In the genomic region with DNA sequence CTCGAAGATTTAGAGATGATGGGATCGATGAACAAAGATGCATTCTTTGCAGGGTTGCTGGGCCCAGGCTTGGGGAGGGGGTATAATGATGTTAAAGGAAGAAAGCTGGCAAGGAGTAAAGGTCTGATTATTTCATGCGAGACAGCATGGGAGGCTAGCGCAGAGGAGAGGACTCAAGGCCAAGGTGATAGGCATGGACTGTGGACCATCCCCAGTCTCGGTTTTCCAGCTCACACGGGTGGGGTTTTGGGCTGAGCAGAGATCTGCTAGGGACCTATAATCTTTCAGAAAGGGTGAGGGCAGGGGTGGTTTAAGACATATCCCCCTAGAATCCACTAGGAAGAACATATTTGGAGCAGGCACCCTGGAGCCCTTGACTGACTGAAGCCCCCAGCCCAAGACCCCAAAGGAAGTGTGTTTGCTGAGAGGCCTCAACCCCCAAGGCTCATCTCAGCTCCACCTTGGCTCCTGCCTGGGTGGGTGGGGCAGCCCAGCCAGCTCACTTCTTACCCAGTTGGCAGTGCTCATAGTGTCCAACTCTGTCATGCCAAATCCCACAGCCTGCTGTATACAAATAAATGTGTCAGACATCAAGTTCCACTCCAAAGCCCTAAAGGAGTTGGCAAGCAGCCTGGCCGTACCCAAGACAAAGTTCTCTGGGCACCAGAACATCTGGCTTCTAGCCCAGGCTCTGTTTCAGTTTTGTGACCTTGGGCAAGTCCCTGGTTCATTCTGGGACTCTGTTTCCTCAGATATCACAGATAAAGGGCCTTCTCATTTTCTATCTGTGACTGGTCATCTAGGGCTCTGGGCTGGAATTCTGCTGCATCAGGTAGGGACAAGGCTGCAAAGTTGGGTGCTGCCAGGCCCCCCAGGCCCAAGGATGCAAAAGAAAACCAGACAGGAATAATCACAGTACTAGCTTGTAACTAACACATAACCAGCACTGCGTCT, we compare ENCODE assay signal across 12 cellular contexts. TPM values are rescaled to one million over a fixed set of nuclear protein-coding genes. Genes with fewer than 3 reads are reported as not detected.
A peak's percentile ranks its signal among the peaks of the same experiment; 100 is the strongest.
DNase-seq lines count a peak whose midpoint lies in the region; ATAC-seq and TF ChIP-seq lines count a peak whose summit lies in the region.
"Had no signal": no experiment of that assay in that cellular context is flagged by ENCODE, and none has a peak within 500 bp of the region (broad histone marks: within the 10 kb centered on the region; RNA-seq: fewer than 3 reads in every experiment).

No MANE protein-coding gene starts in this region.

- peaks cover 50 to 64% of the 10 kb centered on the region in 2 donors for H3K4me1 ChIP-seq in gastrocnemius medialis

- TF ChIP-seq CTCF in VCaP (conservative IDR thresholded peaks at IDR 0.05) (no peak), gastrocnemius medialis (IDR thresholded peaks at IDR 0.05 in 4 of 5, conservative IDR thresholded peaks at IDR 0.05 in 1 of 5) (no peak)

- no peaks in the 10 kb centered on the region for H3K9me3 ChIP-seq in gastrocnemius medialis

- H3K4me3 ChIP-seq in gastrocnemius medialis = no peak overlapping the region

- ATAC-seq in Right ventricle myocardium inferior (peak; percentile 87), gastrocnemius medialis (peak; percentile 73 to 85), GM21576 (IDR thresholded peaks at IDR 0.05; ENCODE audit: unreplicated experiment) (no peak)
- ATAC-seq: T-helper 17 cell had no signal

- TF ChIP-seq POLR2A in gastrocnemius medialis (IDR thresholded peaks at IDR 0.05) = no peak
- no peak for TF ChIP-seq POLR2A in erythroblast (IDR thresholded peaks at IDR 0.05; ENCODE audit: low read length)

- intact Hi-C loops in Right ventricle myocardium inferior (cut with DNase I) = no loop called here
- intact Hi-C loops in gastrocnemius medialis (cut with DNase I; ENCODE audit: low total_unique reads) = no loop called here

- DNase-seq in G401 (ENCODE audit: low spot score) (peak; percentile 35), Right ventricle myocardium inferior (ENCODE audit: missing footprints) (peak; percentile 78), gastrocnemius medialis (peak; percentile 89 to 93), T1000 (lab: John Stamatoyannopoulos, UW) (no peak), erythroblast (lab: John Stamatoyannopoulos, UW) (no peak), T-helper 1 cell (no peak)
- DNase-seq: DND-41; NCI-H1694; stimulated activated CD4-positive, alpha-beta T cell treated with anti-CD3 and anti-CD28 coated beads, Interleukin-12 subunit alpha, Interleukin-12 subunit beta, amount 100 ng/mL, for 4 hours; T-helper 17 cell had no signal

- H3K27ac ChIP-seq in VCaP (peak overlapping the region; percentile 52), gastrocnemius medialis (peak overlapping the region; percentile 81 to 85 (median 82))

- no peaks in the 10 kb centered on the region for H3K36me3 ChIP-seq in gastrocnemius medialis

- in situ Hi-C loops in G401 (cut with HindIII; ENCODE audit: low sequenced_read_pairs) = no loop called here
- in situ Hi-C loops in gastrocnemius medialis (cut with MboI; ENCODE audit: low sequenced_read_pairs in 4 of 4) = no loop called here

- H3K27me3 ChIP-seq in gastrocnemius medialis = no peaks in the 10 kb centered on the region

RNA-seq across cellular contexts. Expression of gene ACSBG1, which starts 17.8 kb away (rescaled TPM):
- 9.9 and 17.3 TPM in 2 replicates for total RNA-seq in G401 (2014; rRNA removed; shearing (Covaris generic))
- total RNA-seq in Right ventricle myocardium inferior = 0.14 TPM
- total RNA-seq in gastrocnemius medialis = 1 to 10 TPM in 1 of 4 donors, not detected in 3; 1.9 TPM

RNA-seq across cellular contexts. Expression of gene DNAJA4, which starts 47.8 kb away (rescaled TPM):
- total RNA-seq in G401 (2014; rRNA removed; shearing (Covaris generic)) = not detected in 2 replicates
- total RNA-seq in Right ventricle myocardium inferior = 125 TPM
- total RNA-seq in gastrocnemius medialis = 100 to 1,000 TPM in 1 of 4 donors, 10 to 100 TPM in 3; 13.7 to 120 (median 37.8) TPM

Comparison
In these comparisons a context has a peak if more than half of its experiments do, and no peak if none do; other contexts are left out.
1. DNase-seq: peak in G401 (single experiment), Right ventricle myocardium inferior (single experiment) and gastrocnemius medialis (2 of 2); none in T1000 (single experiment), erythroblast (0 of 2) and T-helper 1 cell (0 of 5).
2. RNA of gene DNAJA4, which starts 47.8 kb away (total RNA-seq): 125 TPM in Right ventricle myocardium inferior (single experiment) and 13.7 to 120 TPM in gastrocnemius medialis; not detected in G401; every median in the first group is over 10 times any median in the second.